15 cellular contexts compared by ENCODE assay signal in the genomic region with DNA sequence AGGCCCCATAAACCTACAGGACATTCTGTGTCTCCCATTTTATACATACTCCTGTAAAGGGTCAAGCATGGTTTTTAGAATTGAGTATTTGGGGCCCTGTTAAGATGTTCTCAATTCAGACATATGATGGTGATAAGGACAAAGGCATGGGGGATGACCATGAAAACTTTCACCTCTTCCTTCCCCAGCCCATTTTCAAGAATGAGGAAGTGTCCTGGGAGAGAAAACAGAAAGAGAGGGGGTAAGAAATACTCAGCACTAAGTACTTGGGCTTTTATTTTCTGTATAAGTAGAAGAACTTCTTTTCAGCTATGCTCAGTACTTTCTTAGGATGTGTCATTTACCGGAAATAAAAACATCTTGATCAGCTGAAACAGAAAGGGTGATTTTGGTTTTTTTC.
"Had no signal": no experiment of that assay in that cellular context is flagged by ENCODE, and none has a peak within 500 bp of the region (broad histone marks: within the 10 kb centered on the region; RNA-seq: fewer than 3 reads in every experiment).

No MANE protein-coding gene starts in this region.

- DNase-seq: activated CD4-positive, alpha-beta memory T cell treated with anti-CD3 and anti-CD28 coated beads, Interleukin-2, amount 10 ng/mL, durations not matched to agents 7 days and 5 days; activated effector memory CD4-positive, alpha-beta T cell treated with anti-CD3 and anti-CD28 coated beads, Interleukin-2, amount 50 U/mL, for 16 hours; activated T-cell treated with anti-CD3 and anti-CD28 coated beads, Interleukin-2, amount 50 U/mL, for 24 hours; adrenal gland; body of pancreas; central memory CD4-positive, alpha-beta T cell; colonic mucosa; islet precursor cell; midbrain; ovary; stimulated activated CD4-positive, alpha-beta T cell treated with anti-CD3 and anti-CD28 coated beads, Interleukin-2, amount 100 ng/mL, for 48 hours; stimulated activated naive B cell treated with anti-CD40 and anti-IgM and Interleukin-4, amounts not matched to agents 10 μg/mL and 1 μg/mL and 100 μg/mL, for 72 hours; thyroid gland; uterus had no signal

- H3K4me1 ChIP-seq: adrenal gland, body of pancreas, colonic mucosa, uterus had no signal

- H3K27ac ChIP-seq: adrenal gland, body of pancreas, colonic mucosa, ovary, thyroid gland, uterus, VCaP had no signal

- H3K4me3 ChIP-seq: adrenal gland, body of pancreas, colonic mucosa, ovary, thyroid gland, uterus had no signal

- H3K27me3 ChIP-seq: adrenal gland, body of pancreas, colonic mucosa, thyroid gland, uterus had no signal

- H3K36me3 ChIP-seq: adrenal gland, colonic mucosa, ovary, thyroid gland, uterus had no signal

- H3K9me3 ChIP-seq: adrenal gland, body of pancreas, colonic mucosa, ovary, thyroid gland, uterus had no signal
